In the genomic region with DNA sequence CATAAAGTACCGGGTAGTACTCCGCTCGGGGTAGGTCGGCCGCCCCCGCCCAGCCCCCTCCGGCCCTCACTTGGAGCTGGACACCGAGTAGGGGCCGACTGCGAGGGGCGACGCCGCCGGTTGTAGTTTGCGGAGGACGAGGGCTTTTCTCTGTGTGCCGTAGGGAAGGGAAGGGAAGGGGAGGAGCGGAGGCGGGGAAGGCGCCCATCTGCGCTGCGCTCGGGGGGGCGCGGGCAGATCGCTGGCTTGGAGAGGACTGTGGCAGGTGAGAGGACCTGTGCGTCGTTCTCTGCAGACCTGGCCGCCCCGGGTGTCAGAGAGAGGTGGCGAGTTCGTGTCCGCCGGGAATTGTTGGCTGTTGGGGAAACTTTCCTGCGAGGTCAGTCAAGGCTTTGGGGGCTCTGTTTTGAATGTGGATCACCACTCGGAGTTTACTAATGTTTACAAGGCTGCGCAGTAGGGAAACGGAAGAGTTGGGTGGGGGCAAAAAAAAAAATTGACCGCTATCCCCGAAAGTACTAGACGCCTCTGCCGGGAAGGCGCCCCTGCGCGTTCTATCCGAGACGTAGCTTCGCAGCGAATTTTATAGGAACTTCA, we compare ENCODE assay signal across 8 cellular contexts. TPM values are rescaled to one million over a fixed set of nuclear protein-coding genes. Genes with fewer than 3 reads are reported as not detected.
DNase-seq lines count a peak whose midpoint lies in the region; ATAC-seq lines count a peak whose summit lies in the region.

No MANE protein-coding gene starts in this region.

- H3K4me3 Mint-ChIP-seq in CD4-positive, CD25-positive, alpha-beta regulatory T cell: peak overlapping the region; percentile 96 to 100 (median 99)
- peak overlapping the region; percentile 98 for H3K4me3 Mint-ChIP-seq in T-cell

- POLR2A ChIA-PET in T-cell (lab: Charles Lee): interaction anchor here in 1 of 2 donors (0.7 to 1.1 kb wide), 4 partner anchors 11 to 1858 kb away, joined by 3 to 7 read pairs (median 4); no protein-coding TSS in a partner anchor

- peaks cover 18% of the 10 kb centered on the region for H3K27me3 Mint-ChIP-seq in CD4-positive, CD25-positive, alpha-beta regulatory T cell
- no peaks in the 10 kb centered on the region for H3K27me3 Mint-ChIP-seq in T-cell

- peaks cover 0 to 2% (median 0%) of the 10 kb centered on the region in 7 donors for H3K9me3 Mint-ChIP-seq in CD4-positive, CD25-positive, alpha-beta regulatory T cell
- H3K9me3 Mint-ChIP-seq in T-cell: no peaks in the 10 kb centered on the region

- peaks cover 8% of the 10 kb centered on the region for H3K36me3 ChIP-seq in CD4-positive, CD25-positive, alpha-beta regulatory T cell (ENCODE audit: control insufficient read depth, insufficient read depth, low read length)
- H3K36me3 ChIP-seq in HUES64 (ENCODE audit: insufficient read depth, low read length): peaks cover 9% of the 10 kb centered on the region

- CTCF ChIA-PET in T-cell (lab: Charles Lee): interaction anchor here (0.6 to 1.1 kb wide), 4 partner anchors 31 to 195 kb away, joined by 3 to 6 read pairs (median 5); no protein-coding TSS in a partner anchor

- peak overlapping the region; percentile 97 for H3K27ac ChIP-seq in CD4-positive, CD25-positive, alpha-beta regulatory T cell (ENCODE audit: insufficient read depth, low read length, poor library complexity, severe bottlenecking)
- peak overlapping the region; percentile 80; the same call in 1 of the 2 replicates for H3K27ac ChIP-seq in HUES64 (ENCODE audit: low read depth, low read length)
- peak overlapping the region; percentile 99 for H3K27ac ChIP-seq in caudate nucleus (ENCODE audit: low read depth, low read length)
- H3K27ac ChIP-seq in layer of hippocampus (ENCODE audit: low read depth, low read length): peak overlapping the region; percentile 99

- no peaks in the 10 kb centered on the region for H3K9me3 ChIP-seq in CD4-positive, CD25-positive, alpha-beta regulatory T cell (ENCODE audit: control insufficient read depth in 2 of 2, low read length in 2 of 2)
- no peaks in the 10 kb centered on the region for H3K9me3 ChIP-seq in HUES64 (ENCODE audit: insufficient read depth, low read depth, low read length)

- peaks cover 10 to 34% (median 27%) of the 10 kb centered on the region in 4 donors for H3K4me1 Mint-ChIP-seq in CD4-positive, CD25-positive, alpha-beta regulatory T cell
- peaks cover 37 to 41% (median 39%) of the 10 kb centered on the region in 3 donors for H3K4me1 Mint-ChIP-seq in T-cell

- peaks cover 31% of the 10 kb centered on the region for H3K4me1 ChIP-seq in CD4-positive, CD25-positive, alpha-beta regulatory T cell (ENCODE audit: control insufficient read depth, insufficient read depth, low read length, poor library complexity, severe bottlenecking)
- peaks cover 20% of the 10 kb centered on the region for H3K4me1 ChIP-seq in HUES64 (ENCODE audit: insufficient read depth, low read length)

- peaks cover 4% of the 10 kb centered on the region for H3K36me3 Mint-ChIP-seq in CD4-positive, CD25-positive, alpha-beta regulatory T cell
- peaks cover 9% of the 10 kb centered on the region for H3K36me3 Mint-ChIP-seq in T-cell

- under 1% methylated on average over 49 of the region's 49 CpGs for WGBS in HUES64

- peak in 2 of 3 donors; percentile 48 to 65 for DNase-seq in CD4-positive, CD25-positive, alpha-beta regulatory T cell
- DNase-seq in T-cell (peak in 29 of 34 experiments; percentile 16 to 57 (median 37)), caudate nucleus (lab: John Stamatoyannopoulos, UW) (peak in 51 of 61 donors; percentile 22 to 80 (median 57)), RKO (ENCODE audit: low spot score) (no peak), LoVo (ENCODE audit: low spot score) (no peak)
- peak; percentile 14 for DNase-seq in stimulated activated CD4-positive, alpha-beta T cell treated with anti-CD3 and anti-CD28 coated beads, Interleukin-2, amount 100 ng/mL, for 4 hours (ENCODE audit: low read depth)

- H3K9ac ChIP-seq in HUES64 (ENCODE audit: low read depth, low read length): peak overlapping the region; percentile 87

- peak overlapping the region; percentile 98 to 99 (median 99) for H3K27ac Mint-ChIP-seq in CD4-positive, CD25-positive, alpha-beta regulatory T cell
- H3K27ac Mint-ChIP-seq in T-cell: peak overlapping the region; percentile 98

- no peaks in the 10 kb centered on the region for H3K27me3 ChIP-seq in CD4-positive, CD25-positive, alpha-beta regulatory T cell (ENCODE audit: control insufficient read depth, insufficient read depth, low read length)
- H3K27me3 ChIP-seq in HUES64 (ENCODE audit: insufficient read depth, low read length) (no peaks in the 10 kb centered on the region), layer of hippocampus (ENCODE audit: control insufficient read depth, insufficient read depth, low read length) (no peaks in the 10 kb centered on the region)

- peak overlapping the region; percentile 90 for H3K4me3 ChIP-seq in CD4-positive, CD25-positive, alpha-beta regulatory T cell (ENCODE audit: low read depth, low read length)
- peak overlapping the region; percentile 80 for H3K4me3 ChIP-seq in HUES64 (ENCODE audit: low read length)

- ATAC-seq in CD4-positive, CD25-positive, alpha-beta regulatory T cell (ENCODE audit: low read depth in 2 of 2): no peak
- ATAC-seq in T-cell (replicated peaks in 1 of 4): no peak

RNA-seq across cellular contexts. Expression of gene ING1, which starts 1.4 kb away (rescaled TPM):
- total RNA-seq in CD4-positive, CD25-positive, alpha-beta regulatory T cell: 16.8 TPM
- 10 to 100 TPM; 13.1 to 16.4 (median 14.8) TPM for polyA plus RNA-seq in CD4-positive, CD25-positive, alpha-beta regulatory T cell
- 18.5 TPM for polyA plus RNA-seq in HUES64 (2013, experiment 1 of 2)
- 19.6 TPM for polyA plus RNA-seq in HUES64 (2013, experiment 2 of 2)
- 10 to 100 TPM in 4 of 5 donors, 1 to 10 TPM in 1; 9.9 to 29.4 (median 25.8) TPM for total RNA-seq in T-cell

RNA-seq across cellular contexts. Expression of gene CARS2, which starts 9.0 kb away (rescaled TPM):
- total RNA-seq in CD4-positive, CD25-positive, alpha-beta regulatory T cell: 71.4 TPM
- polyA plus RNA-seq in CD4-positive, CD25-positive, alpha-beta regulatory T cell: 10 to 100 TPM; 23.1 to 39.9 (median 34.2) TPM
- polyA plus RNA-seq in HUES64 (2013, experiment 1 of 2): 25.6 TPM
- 26.4 TPM for polyA plus RNA-seq in HUES64 (2013, experiment 2 of 2)
- total RNA-seq in T-cell: 100 to 1,000 TPM in 1 of 5 donors, 10 to 100 TPM in 4; 74.2 to 102 (median 85.4) TPM

Comparison
In these comparisons a context has a peak if more than half of its experiments do, and no peak if none do; other contexts are left out.
1. DNase-seq: peak in CD4-positive, CD25-positive, alpha-beta regulatory T cell (2 of 3), T-cell (29 of 34), caudate nucleus (51 of 61) and stimulated activated CD4-positive, alpha-beta T cell treated with anti-CD3 and anti-CD28 coated beads, Interleukin-2, amount 100 ng/mL, for 4 hours (single experiment); none in RKO (single experiment) and LoVo (single experiment).
2. Peak in every context shown above with its lines, with median percentiles within 50 percentile points of each other: H3K27ac ChIP-seq.